ENCODE assay signal across 8 cellular contexts in genomic region chr10:110497438-110498086, GRCh38. TPM values are rescaled to one million over a fixed set of nuclear protein-coding genes. Genes with fewer than 3 reads are reported as not detected.
A peak's percentile ranks its signal among the peaks of the same experiment; 100 is the strongest.
DNase-seq lines count a peak whose midpoint lies in the region; ATAC-seq and TF ChIP-seq lines count a peak whose summit lies in the region.

A gene with protein sequence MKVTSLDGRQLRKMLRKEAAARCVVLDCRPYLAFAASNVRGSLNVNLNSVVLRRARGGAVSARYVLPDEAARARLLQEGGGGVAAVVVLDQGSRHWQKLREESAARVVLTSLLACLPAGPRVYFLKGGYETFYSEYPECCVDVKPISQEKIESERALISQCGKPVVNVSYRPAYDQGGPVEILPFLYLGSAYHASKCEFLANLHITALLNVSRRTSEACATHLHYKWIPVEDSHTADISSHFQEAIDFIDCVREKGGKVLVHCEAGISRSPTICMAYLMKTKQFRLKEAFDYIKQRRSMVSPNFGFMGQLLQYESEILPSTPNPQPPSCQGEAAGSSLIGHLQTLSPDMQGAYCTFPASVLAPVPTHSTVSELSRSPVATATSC (plus strand): TSS chr10:110497907. CDS start chr10:110498122, 215 bp downstream.

- no peaks in the 10 kb centered on the region for H3K9me3 ChIP-seq in Peyer's patch
- H3K9me3 ChIP-seq in esophagus muscularis mucosa, result no peaks in the 10 kb centered on the region

- intact Hi-C loops in esophagus muscularis mucosa (cut with DNase I), result loop anchor here (5.0 kb wide), 3 partner anchors 50 to 140 kb away; no protein-coding TSS in a partner anchor

- H3K27ac ChIP-seq in Peyer's patch, result peak within 1 kb of the TSS; percentile 79 to 96 (median 92)
- peak within 1 kb of the TSS; percentile 88 to 93 (median 92) for H3K27ac ChIP-seq in esophagus muscularis mucosa (replicated peaks in 1 of 4)

- H3K27me3 ChIP-seq in Peyer's patch (no peaks in the 10 kb centered on the region), esophagus muscularis mucosa (no peaks in the 10 kb centered on the region)

- peaks cover 66% of the 10 kb centered on the region for H3K4me1 Mint-ChIP-seq in activated T-cell treated with anti-CD3 and anti-CD28 coated beads, Interleukin-2, amount 50 U/mL, for 72 hours (ENCODE audit: low read depth)

- H3K4me3 ChIP-seq in Peyer's patch (peak within 1 kb of the TSS; percentile 72 to 90 (median 76)), esophagus muscularis mucosa (peak within 1 kb of the TSS; percentile 68 to 83 (median 78))

- no peaks in the 10 kb centered on the region for H3K27me3 Mint-ChIP-seq in activated T-cell treated with anti-CD3 and anti-CD28 coated beads, Interleukin-2, amount 50 U/mL, for 72 hours (ENCODE audit: low read depth)

- peak; percentile 98 for DNase-seq in DMS53 (lab: John Stamatoyannopoulos, UW)
- DNase-seq in HuH-7.5 (ENCODE audit: low spot score), result peak; percentile 87
- peak; percentile 95 to 97 (median 96) for DNase-seq in Peyer's patch
- DNase-seq in activated T-cell treated with anti-CD3 and anti-CD28 coated beads, Interleukin-2, amount 50 U/mL, for 72 hours, result peak; percentile 94 to 99
- peak; percentile 99 for DNase-seq in esophagus muscularis mucosa (ENCODE audit: extremely low spot score)
- peak; percentile 97 for DNase-seq in myocyte (ENCODE audit: low read depth)
- DNase-seq in stimulated activated CD8-positive, alpha-beta memory T cell treated with anti-CD3 and anti-CD28 coated beads, Interleukin-7, amount 100 ng/mL, for 4 hours (ENCODE audit: low read depth in 2 of 2), result peak; percentile 86 to 90

- peak; percentile 94 to 99 for TF ChIP-seq POLR2A in Peyer's patch (IDR thresholded peaks at IDR 0.05)
- peak; percentile 80 for TF ChIP-seq POLR2A in esophagus muscularis mucosa (IDR thresholded peaks at IDR 0.05; ENCODE audit: low read depth)

- peaks cover 37 to 42% of the 10 kb centered on the region in 2 donors for H3K36me3 Mint-ChIP-seq in activated T-cell treated with anti-CD3 and anti-CD28 coated beads, Interleukin-2, amount 50 U/mL, for 72 hours (ENCODE audit: insufficient read depth in 2 of 2)

- TF ChIP-seq CTCF in Peyer's patch (IDR thresholded peaks at IDR 0.05) (no peak), esophagus muscularis mucosa (IDR thresholded peaks at IDR 0.05) (no peak)

- TF ChIP-seq EP300 in esophagus muscularis mucosa (IDR thresholded peaks at IDR 0.05), result no peak

- peaks cover 0 to 56% (median 28%) of the 10 kb centered on the region in 4 donors for H3K4me1 ChIP-seq in Peyer's patch
- peaks cover 49 to 62% (median 60%) of the 10 kb centered on the region in 4 donors for H3K4me1 ChIP-seq in esophagus muscularis mucosa

- H3K4me3 Mint-ChIP-seq in activated T-cell treated with anti-CD3 and anti-CD28 coated beads, Interleukin-2, amount 50 U/mL, for 72 hours, result peak within 1 kb of the TSS; percentile 98 to 100

- H3K27ac Mint-ChIP-seq in activated T-cell treated with anti-CD3 and anti-CD28 coated beads, Interleukin-2, amount 50 U/mL, for 72 hours, result peak within 1 kb of the TSS; percentile 100

- no peaks in the 10 kb centered on the region for H3K9me3 Mint-ChIP-seq in activated T-cell treated with anti-CD3 and anti-CD28 coated beads, Interleukin-2, amount 50 U/mL, for 72 hours

- 0% methylated on average over 1 of the region's 98 CpGs for WGBS in esophagus muscularis mucosa

- H3K36me3 ChIP-seq in Peyer's patch (no peaks in the 10 kb centered on the region), esophagus muscularis mucosa (no peaks in the 10 kb centered on the region)

- peak; percentile 56 for ATAC-seq in GM21526 (IDR thresholded peaks at IDR 0.05; ENCODE audit: low FRiP score, unreplicated experiment)
- ATAC-seq in activated T-cell treated with anti-CD3 and anti-CD28 coated beads, Interleukin-2, amount 50 U/mL, for 72 hours (replicated peaks in 1 of 2), result peak; percentile 69 to 79

RNA-seq across cellular contexts. Expression of the gene that starts here (rescaled TPM):
- total RNA-seq in Peyer's patch, result 10 to 100 TPM; 22.1 to 33.8 (median 26.3) TPM
- 100 to 1,000 TPM; 122 to 242 TPM for total RNA-seq in activated T-cell treated with anti-CD3 and anti-CD28 coated beads, Interleukin-2, amount 50 U/mL, for 72 hours
- 10 to 100 TPM in 1 of 4 donors, 1 to 10 TPM in 3; 3.8 to 25.7 (median 4.6) TPM for total RNA-seq in esophagus muscularis mucosa
- total RNA-seq in myocyte, result 6.4 and 10.0 TPM in 2 replicates
- polyA plus RNA-seq in myocyte (2012), result 6.1 TPM

Comparison
In these comparisons a context has a peak if more than half of its experiments do, and no peak if none do; other contexts are left out.
1. Peak in every context shown above with its lines: DNase-seq, ATAC-seq, H3K4me3 ChIP-seq and H3K27ac ChIP-seq.